In the genomic region with DNA sequence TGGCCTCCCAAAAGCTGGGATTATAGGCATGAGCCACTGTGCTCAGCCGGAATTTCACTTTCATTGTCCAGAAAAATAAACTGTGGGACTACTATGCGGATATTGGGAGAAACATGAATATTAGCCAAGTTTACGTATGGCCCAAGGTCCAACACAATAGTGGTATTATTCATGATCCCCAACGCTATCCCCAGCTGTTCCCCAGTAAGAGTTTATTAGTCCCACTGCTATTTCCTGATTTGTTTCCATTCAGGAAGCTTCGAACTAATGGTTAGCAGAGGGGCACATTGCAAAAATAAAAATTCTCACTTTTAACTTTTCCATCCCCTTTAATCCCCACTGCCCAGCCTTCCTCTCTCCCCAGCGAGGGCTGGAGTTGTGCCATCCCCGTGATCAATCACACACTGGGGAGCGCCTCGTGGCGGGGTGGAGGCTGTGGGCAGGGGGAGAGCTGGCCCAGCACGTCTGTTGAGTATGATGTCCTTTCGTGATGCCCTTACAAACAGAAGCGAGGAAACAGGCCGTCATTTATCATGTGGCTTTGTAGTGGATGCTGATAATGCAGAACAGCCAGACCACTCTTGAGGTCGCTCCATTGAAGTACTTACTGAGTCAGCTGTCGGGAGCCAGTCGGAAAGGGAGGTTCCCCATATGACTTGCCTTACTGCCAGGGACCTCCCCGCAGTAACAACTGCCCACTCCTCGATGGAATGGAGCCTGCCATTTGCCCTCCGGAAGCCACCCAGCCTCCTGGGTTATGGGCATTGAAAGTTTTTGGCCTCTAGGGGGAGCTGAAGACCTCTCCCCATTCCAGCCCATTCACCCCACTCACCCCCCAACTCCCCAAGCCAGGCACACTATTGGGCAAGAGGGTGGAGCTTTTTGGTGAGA, we compare ENCODE assay signal across 11 cellular contexts.
DNase-seq lines count a peak whose midpoint lies in the region; ATAC-seq and TF ChIP-seq lines count a peak whose summit lies in the region.
"Had no signal": no experiment of that assay in that cellular context is flagged by ENCODE, and none has a peak within 500 bp of the region (broad histone marks: within the 10 kb centered on the region; RNA-seq: fewer than 3 reads in every experiment).

No MANE protein-coding gene starts in this region.

- ATAC-seq in activated naive CD4-positive, alpha-beta T cell treated with anti-CD3 and anti-CD28 coated beads, Interleukin-2, amount 50 U/mL, for 72 hours = peak; percentile 11 to 30
- ATAC-seq in RWPE2 (ENCODE audit: low read depth) (no peak), foreskin keratinocyte (no peak), thoracic aorta (ENCODE audit: insufficient number of reproducible peaks, low FRiP score, low read depth) (no peak), GM21825 (IDR thresholded peaks at IDR 0.05; ENCODE audit: unreplicated experiment) (no peak)
- ATAC-seq in naive thymus-derived CD8-positive, alpha-beta T cell = no peak

- no peak for DNase-seq in activated naive CD4-positive, alpha-beta T cell treated with anti-CD3 and anti-CD28 coated beads, Interleukin-2, amount 50 U/mL, for 72 hours (ENCODE audit: low spot score in 2 of 2)
- DNase-seq in activated naive CD4-positive, alpha-beta T cell treated with Interleukin-2 at 50 U/mL for 16 hours = no peak
- DNase-seq in RWPE2 (ENCODE audit: low spot score) (no peak), foreskin keratinocyte (no peak), thoracic aorta (ENCODE audit: low spot score) (no peak), NCI-H1417 (lab: John Stamatoyannopoulos, UW) (no peak)
- no peak for DNase-seq in naive thymus-derived CD8-positive, alpha-beta T cell
- DNase-seq: CD8-positive, alpha-beta memory T cell; NCI-H510A treated with DMSO at 0.1 percent for 48 hours; stimulated activated CD4-positive, alpha-beta T cell treated with anti-CD3 and anti-CD28 coated beads, Interleukin-4, amount 100 ng/mL, for 24 hours had no signal

- H3K9me3 Mint-ChIP-seq in activated naive CD4-positive, alpha-beta T cell treated with anti-CD3 and anti-CD28 coated beads, Interleukin-2, amount 50 U/mL, for 72 hours = no peaks in the 10 kb centered on the region
- no peaks in the 10 kb centered on the region for H3K9me3 Mint-ChIP-seq in naive thymus-derived CD8-positive, alpha-beta T cell

- POLR2A ChIA-PET in naive thymus-derived CD8-positive, alpha-beta T cell (lab: Charles Lee) = no interaction called here

- peaks cover 5 to 24% (median 9%) of the 10 kb centered on the region in 5 donors for H3K27me3 Mint-ChIP-seq in naive thymus-derived CD8-positive, alpha-beta T cell
- H3K27me3 Mint-ChIP-seq: CD8-positive, alpha-beta memory T cell had no signal

- H3K36me3 ChIP-seq in RWPE2 (ENCODE audit: low read depth) (no peaks in the 10 kb centered on the region), thoracic aorta (no peaks in the 10 kb centered on the region)

- no peaks in the 10 kb centered on the region for H3K27me3 ChIP-seq in RWPE2 (ENCODE audit: insufficient read depth, poor library complexity, severe bottlenecking)
- H3K27me3 ChIP-seq in foreskin keratinocyte = no peaks in the 10 kb centered on the region
- H3K27me3 ChIP-seq in thoracic aorta (replicated peaks; ENCODE audit: insufficient read depth) = no peaks in the 10 kb centered on the region

- TF ChIP-seq CTCF in RWPE2 (IDR thresholded peaks at IDR 0.05; ENCODE audit: poor library complexity, severe bottlenecking) (peak; percentile 33), foreskin keratinocyte (conservative IDR thresholded peaks at IDR 0.05) (peak; percentile 50), thoracic aorta (IDR thresholded peaks at IDR 0.05) (peak; percentile 11)

- no peak overlapping the region for H3K4me3 Mint-ChIP-seq in naive thymus-derived CD8-positive, alpha-beta T cell
- H3K4me3 Mint-ChIP-seq: CD8-positive, alpha-beta memory T cell had no signal

- no peak overlapping the region for H3K4me3 ChIP-seq in RWPE2 (ENCODE audit: severe bottlenecking)
- H3K4me3 ChIP-seq in thoracic aorta = no peak overlapping the region

- no peak overlapping the region for H3K27ac ChIP-seq in RWPE2 (ENCODE audit: poor library complexity, severe bottlenecking)
- H3K27ac ChIP-seq in foreskin keratinocyte = no peak overlapping the region
- no peak overlapping the region for H3K27ac ChIP-seq in thoracic aorta

- no peak overlapping the region for H3K27ac Mint-ChIP-seq in activated naive CD4-positive, alpha-beta T cell treated with anti-CD3 and anti-CD28 coated beads, Interleukin-2, amount 50 U/mL, for 72 hours
- no peak overlapping the region for H3K27ac Mint-ChIP-seq in naive thymus-derived CD8-positive, alpha-beta T cell
- H3K27ac Mint-ChIP-seq: CD8-positive, alpha-beta memory T cell had no signal

- H3K4me1 Mint-ChIP-seq in naive thymus-derived CD8-positive, alpha-beta T cell = no peaks in the 10 kb centered on the region
- H3K4me1 Mint-ChIP-seq: CD8-positive, alpha-beta memory T cell had no signal

- H3K9me3 ChIP-seq in RWPE2 (ENCODE audit: severe bottlenecking) = no peaks in the 10 kb centered on the region
- no peaks in the 10 kb centered on the region for H3K9me3 ChIP-seq in thoracic aorta

- no peaks in the 10 kb centered on the region for H3K36me3 Mint-ChIP-seq in activated naive CD4-positive, alpha-beta T cell treated with anti-CD3 and anti-CD28 coated beads, Interleukin-2, amount 50 U/mL, for 72 hours
- H3K36me3 Mint-ChIP-seq in naive thymus-derived CD8-positive, alpha-beta T cell = no peaks in the 10 kb centered on the region
- H3K36me3 Mint-ChIP-seq: CD8-positive, alpha-beta memory T cell had no signal

- H3K4me1 ChIP-seq in RWPE2 (ENCODE audit: insufficient read depth, poor library complexity, severe bottlenecking) (no peaks in the 10 kb centered on the region), foreskin keratinocyte (no peaks in the 10 kb centered on the region), thoracic aorta (ENCODE audit: control insufficient read depth in 1 of 2, low read depth in 2 of 2) (peaks cover 7 to 14% of the 10 kb centered on the region in 2 donors)

Comparison
In these comparisons a context has a peak if more than half of its experiments do, and no peak if none do; other contexts are left out.
1. ATAC-seq: peak in activated naive CD4-positive, alpha-beta T cell treated with anti-CD3 and anti-CD28 coated beads, Interleukin-2, amount 50 U/mL, for 72 hours (2 of 2); none in RWPE2 (single experiment), foreskin keratinocyte (single experiment), thoracic aorta (single experiment), naive thymus-derived CD8-positive, alpha-beta T cell (0 of 2) and GM21825 (single experiment).
2. Peak in every context shown above with its lines, with median percentiles within 50 percentile points of each other: CTCF ChIP-seq.